1 cellular context compared by ENCODE assay signal in the genomic region with DNA sequence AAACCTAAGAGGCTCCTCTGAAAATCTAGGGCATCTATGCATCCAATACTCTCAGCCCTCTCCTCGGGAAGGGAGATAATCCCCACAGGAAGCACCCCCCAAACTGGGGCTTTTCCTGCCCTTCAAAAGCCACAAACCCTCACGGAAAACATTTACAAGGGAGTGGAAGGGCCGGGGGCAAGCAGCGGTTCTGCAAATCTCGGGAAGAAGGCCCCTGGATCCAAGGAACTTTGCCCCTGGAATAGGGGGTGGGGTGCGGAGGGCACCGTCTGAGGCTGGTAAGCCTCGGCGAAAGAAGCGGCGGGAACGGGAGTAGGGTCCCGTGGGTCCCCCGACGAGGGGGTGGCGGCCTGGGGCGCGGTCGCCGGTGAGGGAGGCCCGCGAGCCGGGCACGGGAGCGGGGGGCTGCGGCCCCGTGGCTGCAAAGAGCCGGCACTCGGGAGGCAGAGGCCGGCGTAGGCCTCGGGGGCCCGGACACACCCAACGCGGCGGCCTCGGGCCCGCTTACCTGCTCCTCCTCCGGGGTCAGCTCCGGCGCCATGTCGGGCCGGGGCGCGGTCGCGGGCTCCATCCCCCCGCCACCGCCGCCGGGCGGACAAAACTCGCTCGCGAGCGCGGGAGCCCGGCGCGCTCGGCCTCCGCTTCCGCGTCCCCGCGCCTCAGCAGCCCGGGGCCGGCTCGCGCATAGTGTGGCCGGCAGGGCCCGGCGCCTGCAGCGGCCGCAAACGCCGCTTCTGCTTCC.
TF ChIP-seq lines count a peak whose summit lies in the region.

No MANE protein-coding gene starts in this region.

TF ChIP-seq in HEK293, 187 proteins besides CTCF, POLR2A, EP300 and RAD21 (continued from another document and continues in another):
- TF ChIP-seq, protein P1, sequence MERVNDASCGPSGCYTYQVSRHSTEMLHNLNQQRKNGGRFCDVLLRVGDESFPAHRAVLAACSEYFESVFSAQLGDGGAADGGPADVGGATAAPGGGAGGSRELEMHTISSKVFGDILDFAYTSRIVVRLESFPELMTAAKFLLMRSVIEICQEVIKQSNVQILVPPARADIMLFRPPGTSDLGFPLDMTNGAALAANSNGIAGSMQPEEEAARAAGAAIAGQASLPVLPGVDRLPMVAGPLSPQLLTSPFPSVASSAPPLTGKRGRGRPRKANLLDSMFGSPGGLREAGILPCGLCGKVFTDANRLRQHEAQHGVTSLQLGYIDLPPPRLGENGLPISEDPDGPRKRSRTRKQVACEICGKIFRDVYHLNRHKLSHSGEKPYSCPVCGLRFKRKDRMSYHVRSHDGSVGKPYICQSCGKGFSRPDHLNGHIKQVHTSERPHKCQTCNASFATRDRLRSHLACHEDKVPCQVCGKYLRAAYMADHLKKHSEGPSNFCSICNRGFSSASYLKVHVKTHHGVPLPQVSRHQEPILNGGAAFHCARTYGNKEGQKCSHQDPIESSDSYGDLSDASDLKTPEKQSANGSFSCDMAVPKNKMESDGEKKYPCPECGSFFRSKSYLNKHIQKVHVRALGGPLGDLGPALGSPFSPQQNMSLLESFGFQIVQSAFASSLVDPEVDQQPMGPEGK (tag by site-specific recombination; IDR thresholded peaks at IDR 0.05), result peak; percentile 68; the same call in 1 of the 2 replicates
- TF ChIP-seq KLF10 (tag by site-specific recombination; IDR thresholded peaks at IDR 0.05), result peak; percentile 23; the same call in 1 of the 2 replicates
- peak; percentile 79 for TF ChIP-seq ZSCAN30 (tag by site-specific recombination; IDR thresholded peaks at IDR 0.05)
- no peak for TF ChIP-seq ZNF664 (tag by site-specific recombination; IDR thresholded peaks at IDR 0.05)
- no peak for TF ChIP-seq ZNF23 (tag by site-specific recombination; IDR thresholded peaks at IDR 0.05; ENCODE audit: borderline replicate concordance)
- no peak for TF ChIP-seq ZNF843 (tag by site-specific recombination; IDR thresholded peaks at IDR 0.05)
- no peak for TF ChIP-seq ZNF660 (tag by site-specific recombination; IDR thresholded peaks at IDR 0.05)
- TF ChIP-seq WT1 (tag by site-specific recombination; IDR thresholded peaks at IDR 0.05), result no peak
- TF ChIP-seq, protein P2, sequence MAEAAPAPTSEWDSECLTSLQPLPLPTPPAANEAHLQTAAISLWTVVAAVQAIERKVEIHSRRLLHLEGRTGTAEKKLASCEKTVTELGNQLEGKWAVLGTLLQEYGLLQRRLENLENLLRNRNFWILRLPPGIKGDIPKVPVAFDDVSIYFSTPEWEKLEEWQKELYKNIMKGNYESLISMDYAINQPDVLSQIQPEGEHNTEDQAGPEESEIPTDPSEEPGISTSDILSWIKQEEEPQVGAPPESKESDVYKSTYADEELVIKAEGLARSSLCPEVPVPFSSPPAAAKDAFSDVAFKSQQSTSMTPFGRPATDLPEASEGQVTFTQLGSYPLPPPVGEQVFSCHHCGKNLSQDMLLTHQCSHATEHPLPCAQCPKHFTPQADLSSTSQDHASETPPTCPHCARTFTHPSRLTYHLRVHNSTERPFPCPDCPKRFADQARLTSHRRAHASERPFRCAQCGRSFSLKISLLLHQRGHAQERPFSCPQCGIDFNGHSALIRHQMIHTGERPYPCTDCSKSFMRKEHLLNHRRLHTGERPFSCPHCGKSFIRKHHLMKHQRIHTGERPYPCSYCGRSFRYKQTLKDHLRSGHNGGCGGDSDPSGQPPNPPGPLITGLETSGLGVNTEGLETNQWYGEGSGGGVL (tag by site-specific recombination; IDR thresholded peaks at IDR 0.05), result peak; percentile 7; the same call in 1 of the 2 replicates
- TF ChIP-seq, protein P3, sequence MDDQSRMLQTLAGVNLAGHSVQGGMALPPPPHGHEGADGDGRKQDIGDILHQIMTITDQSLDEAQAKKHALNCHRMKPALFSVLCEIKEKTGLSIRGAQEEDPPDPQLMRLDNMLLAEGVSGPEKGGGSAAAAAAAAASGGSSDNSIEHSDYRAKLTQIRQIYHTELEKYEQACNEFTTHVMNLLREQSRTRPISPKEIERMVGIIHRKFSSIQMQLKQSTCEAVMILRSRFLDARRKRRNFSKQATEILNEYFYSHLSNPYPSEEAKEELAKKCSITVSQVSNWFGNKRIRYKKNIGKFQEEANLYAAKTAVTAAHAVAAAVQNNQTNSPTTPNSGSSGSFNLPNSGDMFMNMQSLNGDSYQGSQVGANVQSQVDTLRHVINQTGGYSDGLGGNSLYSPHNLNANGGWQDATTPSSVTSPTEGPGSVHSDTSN (CRISPR knock-in tag; IDR thresholded peaks at IDR 0.05), result peak; percentile 26; the same call in 1 of the 2 replicates
- no peak for TF ChIP-seq ZNF211 (tag by site-specific recombination; IDR thresholded peaks at IDR 0.05; ENCODE audit: low read depth)
- TF ChIP-seq, protein P4, sequence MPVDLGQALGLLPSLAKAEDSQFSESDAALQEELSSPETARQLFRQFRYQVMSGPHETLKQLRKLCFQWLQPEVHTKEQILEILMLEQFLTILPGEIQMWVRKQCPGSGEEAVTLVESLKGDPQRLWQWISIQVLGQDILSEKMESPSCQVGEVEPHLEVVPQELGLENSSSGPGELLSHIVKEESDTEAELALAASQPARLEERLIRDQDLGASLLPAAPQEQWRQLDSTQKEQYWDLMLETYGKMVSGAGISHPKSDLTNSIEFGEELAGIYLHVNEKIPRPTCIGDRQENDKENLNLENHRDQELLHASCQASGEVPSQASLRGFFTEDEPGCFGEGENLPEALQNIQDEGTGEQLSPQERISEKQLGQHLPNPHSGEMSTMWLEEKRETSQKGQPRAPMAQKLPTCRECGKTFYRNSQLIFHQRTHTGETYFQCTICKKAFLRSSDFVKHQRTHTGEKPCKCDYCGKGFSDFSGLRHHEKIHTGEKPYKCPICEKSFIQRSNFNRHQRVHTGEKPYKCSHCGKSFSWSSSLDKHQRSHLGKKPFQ (tag by site-specific recombination; IDR thresholded peaks at IDR 0.05), result no peak
- no peak for TF ChIP-seq ZNF138 (tag by site-specific recombination; IDR thresholded peaks at IDR 0.05; ENCODE audit: borderline replicate concordance)
- peak; percentile 61; the same call in 1 of the 2 replicates for TF ChIP-seq ZNF596 (tag by site-specific recombination; IDR thresholded peaks at IDR 0.05)
- no peak for TF ChIP-seq PRDM1 (tag by site-specific recombination; IDR thresholded peaks at IDR 0.05)
- TF ChIP-seq ZNF521 (tag by site-specific recombination; IDR thresholded peaks at IDR 0.05), result no peak
- no peak for TF ChIP-seq KLF1 (tag by site-specific recombination; IDR thresholded peaks at IDR 0.05)
- no peak for TF ChIP-seq ZNF239 (tag by site-specific recombination; IDR thresholded peaks at IDR 0.05)
- no peak for TF ChIP-seq GLI2 (tag by site-specific recombination; IDR thresholded peaks at IDR 0.05; ENCODE audit: borderline replicate concordance, low read depth)
- TF ChIP-seq, protein P5, sequence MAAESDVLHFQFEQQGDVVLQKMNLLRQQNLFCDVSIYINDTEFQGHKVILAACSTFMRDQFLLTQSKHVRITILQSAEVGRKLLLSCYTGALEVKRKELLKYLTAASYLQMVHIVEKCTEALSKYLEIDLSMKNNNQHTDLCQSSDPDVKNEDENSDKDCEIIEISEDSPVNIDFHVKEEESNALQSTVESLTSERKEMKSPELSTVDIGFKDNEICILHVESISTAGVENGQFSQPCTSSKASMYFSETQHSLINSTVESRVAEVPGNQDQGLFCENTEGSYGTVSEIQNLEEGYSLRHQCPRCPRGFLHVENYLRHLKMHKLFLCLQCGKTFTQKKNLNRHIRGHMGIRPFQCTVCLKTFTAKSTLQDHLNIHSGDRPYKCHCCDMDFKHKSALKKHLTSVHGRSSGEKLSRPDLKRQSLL (tag by site-specific recombination; IDR thresholded peaks at IDR 0.05), result no peak
- TF ChIP-seq, protein P6, sequence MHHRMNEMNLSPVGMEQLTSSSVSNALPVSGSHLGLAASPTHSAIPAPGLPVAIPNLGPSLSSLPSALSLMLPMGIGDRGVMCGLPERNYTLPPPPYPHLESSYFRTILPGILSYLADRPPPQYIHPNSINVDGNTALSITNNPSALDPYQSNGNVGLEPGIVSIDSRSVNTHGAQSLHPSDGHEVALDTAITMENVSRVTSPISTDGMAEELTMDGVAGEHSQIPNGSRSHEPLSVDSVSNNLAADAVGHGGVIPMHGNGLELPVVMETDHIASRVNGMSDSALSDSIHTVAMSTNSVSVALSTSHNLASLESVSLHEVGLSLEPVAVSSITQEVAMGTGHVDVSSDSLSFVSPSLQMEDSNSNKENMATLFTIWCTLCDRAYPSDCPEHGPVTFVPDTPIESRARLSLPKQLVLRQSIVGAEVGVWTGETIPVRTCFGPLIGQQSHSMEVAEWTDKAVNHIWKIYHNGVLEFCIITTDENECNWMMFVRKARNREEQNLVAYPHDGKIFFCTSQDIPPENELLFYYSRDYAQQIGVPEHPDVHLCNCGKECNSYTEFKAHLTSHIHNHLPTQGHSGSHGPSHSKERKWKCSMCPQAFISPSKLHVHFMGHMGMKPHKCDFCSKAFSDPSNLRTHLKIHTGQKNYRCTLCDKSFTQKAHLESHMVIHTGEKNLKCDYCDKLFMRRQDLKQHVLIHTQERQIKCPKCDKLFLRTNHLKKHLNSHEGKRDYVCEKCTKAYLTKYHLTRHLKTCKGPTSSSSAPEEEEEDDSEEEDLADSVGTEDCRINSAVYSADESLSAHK (tag by site-specific recombination; IDR thresholded peaks at IDR 0.05), result no peak
- TF ChIP-seq, protein P7, sequence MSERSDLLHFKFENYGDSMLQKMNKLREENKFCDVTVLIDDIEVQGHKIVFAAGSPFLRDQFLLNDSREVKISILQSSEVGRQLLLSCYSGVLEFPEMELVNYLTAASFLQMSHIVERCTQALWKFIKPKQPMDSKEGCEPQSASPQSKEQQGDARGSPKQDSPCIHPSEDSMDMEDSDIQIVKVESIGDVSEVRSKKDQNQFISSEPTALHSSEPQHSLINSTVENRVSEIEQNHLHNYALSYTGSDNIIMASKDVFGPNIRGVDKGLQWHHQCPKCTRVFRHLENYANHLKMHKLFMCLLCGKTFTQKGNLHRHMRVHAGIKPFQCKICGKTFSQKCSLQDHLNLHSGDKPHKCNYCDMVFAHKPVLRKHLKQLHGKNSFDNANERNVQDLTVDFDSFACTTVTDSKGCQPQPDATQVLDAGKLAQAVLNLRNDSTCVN (tag by site-specific recombination; optimal IDR thresholded peaks at IDR 0.05), result no peak
- TF ChIP-seq ZNF146 (tag by site-specific recombination; IDR thresholded peaks at IDR 0.05), result no peak
- no peak for TF ChIP-seq ZFP69B (tag by site-specific recombination; IDR thresholded peaks at IDR 0.05)
- TF ChIP-seq, protein P8, sequence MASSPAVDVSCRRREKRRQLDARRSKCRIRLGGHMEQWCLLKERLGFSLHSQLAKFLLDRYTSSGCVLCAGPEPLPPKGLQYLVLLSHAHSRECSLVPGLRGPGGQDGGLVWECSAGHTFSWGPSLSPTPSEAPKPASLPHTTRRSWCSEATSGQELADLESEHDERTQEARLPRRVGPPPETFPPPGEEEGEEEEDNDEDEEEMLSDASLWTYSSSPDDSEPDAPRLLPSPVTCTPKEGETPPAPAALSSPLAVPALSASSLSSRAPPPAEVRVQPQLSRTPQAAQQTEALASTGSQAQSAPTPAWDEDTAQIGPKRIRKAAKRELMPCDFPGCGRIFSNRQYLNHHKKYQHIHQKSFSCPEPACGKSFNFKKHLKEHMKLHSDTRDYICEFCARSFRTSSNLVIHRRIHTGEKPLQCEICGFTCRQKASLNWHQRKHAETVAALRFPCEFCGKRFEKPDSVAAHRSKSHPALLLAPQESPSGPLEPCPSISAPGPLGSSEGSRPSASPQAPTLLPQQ (tag by site-specific recombination; IDR thresholded peaks at IDR 0.05), result peak; percentile 10; the same call in 1 of the 2 replicates
- TF ChIP-seq, protein P9, sequence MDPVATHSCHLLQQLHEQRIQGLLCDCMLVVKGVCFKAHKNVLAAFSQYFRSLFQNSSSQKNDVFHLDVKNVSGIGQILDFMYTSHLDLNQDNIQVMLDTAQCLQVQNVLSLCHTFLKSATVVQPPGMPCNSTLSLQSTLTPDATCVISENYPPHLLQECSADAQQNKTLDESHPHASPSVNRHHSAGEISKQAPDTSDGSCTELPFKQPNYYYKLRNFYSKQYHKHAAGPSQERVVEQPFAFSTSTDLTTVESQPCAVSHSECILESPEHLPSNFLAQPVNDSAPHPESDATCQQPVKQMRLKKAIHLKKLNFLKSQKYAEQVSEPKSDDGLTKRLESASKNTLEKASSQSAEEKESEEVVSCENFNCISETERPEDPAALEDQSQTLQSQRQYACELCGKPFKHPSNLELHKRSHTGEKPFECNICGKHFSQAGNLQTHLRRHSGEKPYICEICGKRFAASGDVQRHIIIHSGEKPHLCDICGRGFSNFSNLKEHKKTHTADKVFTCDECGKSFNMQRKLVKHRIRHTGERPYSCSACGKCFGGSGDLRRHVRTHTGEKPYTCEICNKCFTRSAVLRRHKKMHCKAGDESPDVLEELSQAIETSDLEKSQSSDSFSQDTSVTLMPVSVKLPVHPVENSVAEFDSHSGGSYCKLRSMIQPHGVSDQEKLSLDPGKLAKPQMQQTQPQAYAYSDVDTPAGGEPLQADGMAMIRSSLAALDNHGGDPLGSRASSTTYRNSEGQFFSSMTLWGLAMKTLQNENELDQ (tag by site-specific recombination; IDR thresholded peaks at IDR 0.05; ENCODE audit: low read depth), result no peak
- TF ChIP-seq ZNF624 (tag by site-specific recombination; IDR thresholded peaks at IDR 0.05), result no peak
- peak; percentile 32; the same call in 1 of the 2 replicates for TF ChIP-seq YY1 (tag by site-specific recombination; IDR thresholded peaks at IDR 0.05)
- TF ChIP-seq, protein P10, sequence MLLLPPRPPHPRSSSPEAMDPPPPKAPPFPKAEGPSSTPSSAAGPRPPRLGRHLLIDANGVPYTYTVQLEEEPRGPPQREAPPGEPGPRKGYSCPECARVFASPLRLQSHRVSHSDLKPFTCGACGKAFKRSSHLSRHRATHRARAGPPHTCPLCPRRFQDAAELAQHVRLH (tag by site-specific recombination; IDR thresholded peaks at IDR 0.05), result no peak
- TF ChIP-seq, protein P11, sequence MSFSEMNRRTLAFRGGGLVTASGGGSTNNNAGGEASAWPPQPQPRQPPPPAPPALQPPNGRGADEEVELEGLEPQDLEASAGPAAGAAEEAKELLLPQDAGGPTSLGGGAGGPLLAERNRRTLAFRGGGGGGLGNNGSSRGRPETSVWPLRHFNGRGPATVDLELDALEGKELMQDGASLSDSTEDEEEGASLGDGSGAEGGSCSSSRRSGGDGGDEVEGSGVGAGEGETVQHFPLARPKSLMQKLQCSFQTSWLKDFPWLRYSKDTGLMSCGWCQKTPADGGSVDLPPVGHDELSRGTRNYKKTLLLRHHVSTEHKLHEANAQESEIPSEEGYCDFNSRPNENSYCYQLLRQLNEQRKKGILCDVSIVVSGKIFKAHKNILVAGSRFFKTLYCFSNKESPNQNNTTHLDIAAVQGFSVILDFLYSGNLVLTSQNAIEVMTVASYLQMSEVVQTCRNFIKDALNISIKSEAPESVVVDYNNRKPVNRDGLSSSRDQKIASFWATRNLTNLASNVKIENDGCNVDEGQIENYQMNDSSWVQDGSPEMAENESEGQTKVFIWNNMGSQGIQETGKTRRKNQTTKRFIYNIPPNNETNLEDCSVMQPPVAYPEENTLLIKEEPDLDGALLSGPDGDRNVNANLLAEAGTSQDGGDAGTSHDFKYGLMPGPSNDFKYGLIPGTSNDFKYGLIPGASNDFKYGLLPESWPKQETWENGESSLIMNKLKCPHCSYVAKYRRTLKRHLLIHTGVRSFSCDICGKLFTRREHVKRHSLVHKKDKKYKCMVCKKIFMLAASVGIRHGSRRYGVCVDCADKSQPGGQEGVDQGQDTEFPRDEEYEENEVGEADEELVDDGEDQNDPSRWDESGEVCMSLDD (tag by site-specific recombination; IDR thresholded peaks at IDR 0.05), result peak; percentile 74; the same call in 1 of the 2 replicates
- TF ChIP-seq ZNF133 (tag by site-specific recombination; IDR thresholded peaks at IDR 0.05), result no peak
- TF ChIP-seq ZNF548 (tag by site-specific recombination; IDR thresholded peaks at IDR 0.05), result no peak
- no peak for TF ChIP-seq ZBTB21 (tag by site-specific recombination; IDR thresholded peaks at IDR 0.05)
